1 cellular context compared by ENCODE assay signal in the genomic region with DNA sequence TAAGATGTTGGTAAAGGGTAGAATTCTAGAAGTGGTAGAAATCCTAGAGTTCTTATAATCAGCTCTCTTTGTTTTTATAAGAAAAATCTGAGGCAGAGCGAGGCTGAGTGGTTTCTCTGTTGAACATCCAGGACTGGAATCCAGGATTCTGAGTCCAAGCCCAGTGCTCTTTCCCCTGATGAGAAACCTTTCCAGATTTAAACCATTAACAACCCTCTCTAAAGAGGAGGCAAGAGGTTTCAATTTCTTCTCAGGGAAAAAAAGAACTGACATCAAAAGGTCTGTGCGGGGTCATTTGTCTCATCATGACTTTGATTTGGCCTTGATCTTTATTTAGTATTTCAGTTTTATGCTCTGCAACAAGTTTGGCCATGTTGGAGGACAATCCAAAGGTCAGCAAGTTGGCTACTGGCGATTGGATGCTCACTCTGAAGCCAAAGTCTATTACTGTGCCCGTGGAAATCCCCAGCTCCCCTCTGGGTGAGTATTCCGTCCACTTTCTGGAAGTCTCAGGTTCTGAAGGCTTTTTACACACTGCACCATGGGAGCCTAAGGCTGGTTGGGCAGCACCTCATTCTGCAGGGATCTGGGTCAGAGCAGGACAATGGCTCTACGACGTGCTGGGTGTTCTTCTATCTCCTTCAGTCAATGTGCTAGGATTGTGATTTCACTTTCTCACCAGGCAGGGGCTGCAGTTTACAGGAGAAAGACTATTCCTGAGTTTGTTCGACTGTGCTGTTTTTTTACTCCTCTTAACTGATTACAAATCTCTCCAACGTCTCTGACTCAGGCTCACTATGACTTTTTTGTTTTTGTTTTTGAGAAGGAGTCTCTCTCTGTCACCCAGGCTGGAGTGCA.
TF ChIP-seq lines count a peak whose summit lies in the region.

No MANE protein-coding gene starts in this region.

TF ChIP-seq in SK-N-SH, 30 proteins besides CTCF, POLR2A, EP300 and RAD21 (continued from another document):
- no peak for TF ChIP-seq RXRA (IDR thresholded peaks at IDR 0.05; ENCODE audit: borderline replicate concordance, low read depth)
- TF ChIP-seq, protein P1, sequence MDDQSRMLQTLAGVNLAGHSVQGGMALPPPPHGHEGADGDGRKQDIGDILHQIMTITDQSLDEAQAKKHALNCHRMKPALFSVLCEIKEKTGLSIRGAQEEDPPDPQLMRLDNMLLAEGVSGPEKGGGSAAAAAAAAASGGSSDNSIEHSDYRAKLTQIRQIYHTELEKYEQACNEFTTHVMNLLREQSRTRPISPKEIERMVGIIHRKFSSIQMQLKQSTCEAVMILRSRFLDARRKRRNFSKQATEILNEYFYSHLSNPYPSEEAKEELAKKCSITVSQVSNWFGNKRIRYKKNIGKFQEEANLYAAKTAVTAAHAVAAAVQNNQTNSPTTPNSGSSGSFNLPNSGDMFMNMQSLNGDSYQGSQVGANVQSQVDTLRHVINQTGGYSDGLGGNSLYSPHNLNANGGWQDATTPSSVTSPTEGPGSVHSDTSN (IDR thresholded peaks at IDR 0.05) = no peak
- TF ChIP-seq, protein P2, sequence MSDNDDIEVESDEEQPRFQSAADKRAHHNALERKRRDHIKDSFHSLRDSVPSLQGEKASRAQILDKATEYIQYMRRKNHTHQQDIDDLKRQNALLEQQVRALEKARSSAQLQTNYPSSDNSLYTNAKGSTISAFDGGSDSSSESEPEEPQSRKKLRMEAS (IDR thresholded peaks at IDR 0.05; ENCODE audit: low read depth) = no peak
- no peak for TF ChIP-seq NRF1 (IDR thresholded peaks at IDR 0.05; ENCODE audit: low read depth, low read length)
- TF ChIP-seq, protein P3, sequence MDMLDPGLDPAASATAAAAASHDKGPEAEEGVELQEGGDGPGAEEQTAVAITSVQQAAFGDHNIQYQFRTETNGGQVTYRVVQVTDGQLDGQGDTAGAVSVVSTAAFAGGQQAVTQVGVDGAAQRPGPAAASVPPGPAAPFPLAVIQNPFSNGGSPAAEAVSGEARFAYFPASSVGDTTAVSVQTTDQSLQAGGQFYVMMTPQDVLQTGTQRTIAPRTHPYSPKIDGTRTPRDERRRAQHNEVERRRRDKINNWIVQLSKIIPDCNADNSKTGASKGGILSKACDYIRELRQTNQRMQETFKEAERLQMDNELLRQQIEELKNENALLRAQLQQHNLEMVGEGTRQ (IDR thresholded peaks at IDR 0.05; ENCODE audit: borderline replicate concordance, low read depth, low read length) = no peak
TF ChIP-seq in SK-N-SH: peak in this region for 0.
